22 cellular contexts compared by ENCODE assay signal in the genomic region with DNA sequence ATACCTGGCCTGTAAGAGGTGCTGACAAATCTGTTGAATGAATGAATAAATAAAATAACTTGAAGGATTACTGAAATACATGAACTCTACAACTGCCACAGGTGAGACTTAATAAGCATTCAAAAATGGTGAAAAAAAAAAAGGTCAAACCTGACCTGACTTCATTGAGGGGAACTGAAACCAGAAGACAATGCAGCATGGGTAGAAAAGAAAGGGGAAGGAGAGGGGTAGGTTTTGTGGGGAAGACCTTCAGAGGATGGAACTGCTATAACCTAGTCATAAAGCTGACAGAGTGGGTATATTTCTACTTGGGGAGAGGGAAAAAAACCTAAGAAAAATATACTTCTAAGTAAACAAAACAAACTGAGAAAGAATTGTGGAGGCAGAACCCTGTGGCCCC. TPM values are rescaled to one million over a fixed set of nuclear protein-coding genes. Genes with fewer than 3 reads are reported as not detected.
DNase-seq lines count a peak whose midpoint lies in the region; ATAC-seq and TF ChIP-seq lines count a peak whose summit lies in the region.
"Had no signal": no experiment of that assay in that cellular context is flagged by ENCODE, and none has a peak within 500 bp of the region (broad histone marks: within the 10 kb centered on the region; RNA-seq: fewer than 3 reads in every experiment).

No MANE protein-coding gene starts in this region.

- H3K27me3 ChIP-seq in naive thymus-derived CD4-positive, alpha-beta T cell (ENCODE audit: control insufficient read depth in 2 of 2, insufficient read depth in 2 of 2, low read length in 2 of 2): no peaks in the 10 kb centered on the region
- H3K27me3 ChIP-seq: BLaER1 treated with 17β-estradiol and CSF1 and Interleukin-3, amounts not matched to agents 10 nM and 100 nM; gastroesophageal sphincter; right atrium auricular region; upper lobe of left lung had no signal

- H3K9me3 Mint-ChIP-seq in activated CD8-positive, alpha-beta T cell treated with anti-CD3 and anti-CD28 coated beads, Interleukin-2, amount 10 ng/mL, durations not matched to agents 7 days and 5 days (ENCODE audit: insufficient read depth): no peaks in the 10 kb centered on the region
- H3K9me3 Mint-ChIP-seq in activated CD8-positive, alpha-beta T cell treated with anti-CD3 and anti-CD28 coated beads for 36 hours: no peaks in the 10 kb centered on the region
- H3K9me3 Mint-ChIP-seq in IgD-negative memory B cell: peaks cover 2 to 4% (median 3%) of the 10 kb centered on the region in 3 donors
- no peaks in the 10 kb centered on the region for H3K9me3 Mint-ChIP-seq in stimulated activated naive B cell treated with anti-CD40 and anti-IgM and Interleukin-4, amounts not matched to agents 10 μg/mL and 1 μg/mL and 100 μg/mL, for 72 hours
- peaks cover 0 to 5% (median 0%) of the 10 kb centered on the region in 11 donors for H3K9me3 Mint-ChIP-seq in naive thymus-derived CD4-positive, alpha-beta T cell
- H3K9me3 Mint-ChIP-seq: activated T-helper 1 cell treated with anti-CD3 and anti-CD28 coated beads, Interleukin-12 subunit alpha, Interleukin-12 subunit beta, Interleukin-2, Interleukin-4 antibody, amounts not matched to agents 30 ng/mL and 10 ng/mL and 1 ng/mL, durations not matched to agents 14 hours and 24 hours and 36 hours; stimulated activated naive CD8-positive, alpha-beta T cell treated with anti-CD3 and anti-CD28 coated beads, Interleukin-15, Interleukin-2, amounts not matched to agents 100 ng/mL and 50 ng/mL, for 24 hours; T-cell had no signal

- no peaks in the 10 kb centered on the region for H3K9me3 ChIP-seq in naive thymus-derived CD4-positive, alpha-beta T cell (ENCODE audit: control insufficient read depth in 2 of 3, low read length in 3 of 3)
- H3K9me3 ChIP-seq in T-helper 17 cell (ENCODE audit: control insufficient read depth, low read length, poor library complexity, severe bottlenecking): no peaks in the 10 kb centered on the region
- H3K9me3 ChIP-seq: BLaER1 treated with 17β-estradiol and CSF1 and Interleukin-3, amounts not matched to agents 10 nM and 100 nM; gastroesophageal sphincter; right atrium auricular region; upper lobe of left lung had no signal

- intact Hi-C loops in activated CD8-positive, alpha-beta T cell treated with anti-CD3 and anti-CD28 coated beads for 36 hours (cut with micrococcal nuclease): no loop called here
- intact Hi-C loops in naive thymus-derived CD4-positive, alpha-beta T cell (cut with micrococcal nuclease): no loop called here

- CTCF ChIA-PET in activated CD8-positive, alpha-beta T cell treated with anti-CD3 and anti-CD28 coated beads, Interleukin-2, amount 10 ng/mL, durations not matched to agents 7 days and 5 days (lab: Charles Lee): no interaction called here
- CTCF ChIA-PET in activated CD8-positive, alpha-beta T cell treated with anti-CD3 and anti-CD28 coated beads for 36 hours (lab: Charles Lee): interaction anchor here (0.7 kb wide), 1 partner anchor 148 kb away, joined by 3 read pairs; no protein-coding TSS in a partner anchor
- CTCF ChIA-PET in naive thymus-derived CD4-positive, alpha-beta T cell (lab: Charles Lee): no interaction called here

- POLR2A ChIA-PET in activated CD8-positive, alpha-beta T cell treated with anti-CD3 and anti-CD28 coated beads, Interleukin-2, amount 10 ng/mL, durations not matched to agents 7 days and 5 days (lab: Charles Lee): no interaction called here
- POLR2A ChIA-PET in activated CD8-positive, alpha-beta T cell treated with anti-CD3 and anti-CD28 coated beads for 36 hours (lab: Charles Lee): no interaction called here
- POLR2A ChIA-PET in naive thymus-derived CD4-positive, alpha-beta T cell (lab: Charles Lee): no interaction called here

- no peak overlapping the region for H3K27ac ChIP-seq in naive thymus-derived CD4-positive, alpha-beta T cell (ENCODE audit: low read depth, low read length)
- H3K27ac ChIP-seq: 22Rv1; BLaER1 treated with 17β-estradiol and CSF1 and Interleukin-3, amounts not matched to agents 10 nM and 100 nM; dorsolateral prefrontal cortex; gastroesophageal sphincter; right atrium auricular region; upper lobe of left lung; WERI-Rb-1 had no signal

- no peak overlapping the region for H3K4me3 ChIP-seq in naive thymus-derived CD4-positive, alpha-beta T cell (ENCODE audit: low read length)
- H3K4me3 ChIP-seq: BLaER1 treated with 17β-estradiol and CSF1 and Interleukin-3, amounts not matched to agents 10 nM and 100 nM; dorsolateral prefrontal cortex; gastroesophageal sphincter; right atrium auricular region; upper lobe of left lung had no signal

- no peaks in the 10 kb centered on the region for H3K4me1 ChIP-seq in naive thymus-derived CD4-positive, alpha-beta T cell (ENCODE audit: control insufficient read depth in 2 of 2, insufficient read depth in 2 of 2, low read length in 2 of 2)
- H3K4me1 ChIP-seq: gastroesophageal sphincter, right atrium auricular region, upper lobe of left lung had no signal

- H3K27ac Mint-ChIP-seq in activated CD8-positive, alpha-beta T cell treated with anti-CD3 and anti-CD28 coated beads, Interleukin-2, amount 10 ng/mL, durations not matched to agents 7 days and 5 days: peak overlapping the region; percentile 45
- no peak overlapping the region for H3K27ac Mint-ChIP-seq in activated CD8-positive, alpha-beta T cell treated with anti-CD3 and anti-CD28 coated beads for 36 hours
- peak overlapping the region in 2 of 3 donors; percentile 35 to 65 for H3K27ac Mint-ChIP-seq in IgD-negative memory B cell
- peak overlapping the region; percentile 1 for H3K27ac Mint-ChIP-seq in stimulated activated naive B cell treated with anti-CD40 and anti-IgM and Interleukin-4, amounts not matched to agents 10 μg/mL and 1 μg/mL and 100 μg/mL, for 72 hours
- no peak overlapping the region for H3K27ac Mint-ChIP-seq in naive thymus-derived CD4-positive, alpha-beta T cell
- H3K27ac Mint-ChIP-seq in T-helper 17 cell: no peak overlapping the region
- H3K27ac Mint-ChIP-seq: activated T-helper 1 cell treated with anti-CD3 and anti-CD28 coated beads, Interleukin-12 subunit alpha, Interleukin-12 subunit beta, Interleukin-2, Interleukin-4 antibody, amounts not matched to agents 30 ng/mL and 10 ng/mL and 1 ng/mL, durations not matched to agents 14 hours and 24 hours and 36 hours; stimulated activated naive CD8-positive, alpha-beta T cell treated with anti-CD3 and anti-CD28 coated beads, Interleukin-15, Interleukin-2, amounts not matched to agents 100 ng/mL and 50 ng/mL, for 24 hours; T-cell had no signal

- TF ChIP-seq CTCF in activated CD8-positive, alpha-beta T cell treated with anti-CD3 and anti-CD28 coated beads for 36 hours (IDR thresholded peaks at IDR 0.05): no peak

- no peak for DNase-seq in activated CD8-positive, alpha-beta T cell treated with anti-CD3 and anti-CD28 coated beads, Interleukin-2, amount 10 ng/mL, durations not matched to agents 7 days and 5 days
- DNase-seq in activated CD8-positive, alpha-beta T cell treated with anti-CD3 and anti-CD28 coated beads for 36 hours: no peak
- peak; percentile 5 for DNase-seq in stimulated activated naive B cell treated with anti-CD40 and anti-IgM and Interleukin-4, amounts not matched to agents 10 μg/mL and 1 μg/mL and 100 μg/mL, for 72 hours
- no peak for DNase-seq in naive thymus-derived CD4-positive, alpha-beta T cell
- no peak for DNase-seq in T-helper 17 cell
- DNase-seq: dorsolateral prefrontal cortex, GF-D8, NCI-H1694, T-cell, upper lobe of left lung, WERI-Rb-1 had no signal

- no peaks in the 10 kb centered on the region for H3K36me3 Mint-ChIP-seq in activated CD8-positive, alpha-beta T cell treated with anti-CD3 and anti-CD28 coated beads, Interleukin-2, amount 10 ng/mL, durations not matched to agents 7 days and 5 days (ENCODE audit: low read depth)
- H3K36me3 Mint-ChIP-seq in activated CD8-positive, alpha-beta T cell treated with anti-CD3 and anti-CD28 coated beads for 36 hours (ENCODE audit: low read depth): no peaks in the 10 kb centered on the region
- H3K36me3 Mint-ChIP-seq in IgD-negative memory B cell: no peaks in the 10 kb centered on the region
- H3K36me3 Mint-ChIP-seq in stimulated activated naive B cell treated with anti-CD40 and anti-IgM and Interleukin-4, amounts not matched to agents 10 μg/mL and 1 μg/mL and 100 μg/mL, for 72 hours: no peaks in the 10 kb centered on the region
- peaks cover 0 to 6% (median 0%) of the 10 kb centered on the region in 5 donors for H3K36me3 Mint-ChIP-seq in naive thymus-derived CD4-positive, alpha-beta T cell
- no peaks in the 10 kb centered on the region for H3K36me3 Mint-ChIP-seq in T-helper 17 cell (ENCODE audit: low read depth)
- H3K36me3 Mint-ChIP-seq: T-cell had no signal

- H3K4me1 Mint-ChIP-seq in activated CD8-positive, alpha-beta T cell treated with anti-CD3 and anti-CD28 coated beads, Interleukin-2, amount 10 ng/mL, durations not matched to agents 7 days and 5 days (ENCODE audit: low read depth): peaks cover 32% of the 10 kb centered on the region
- H3K4me1 Mint-ChIP-seq in activated CD8-positive, alpha-beta T cell treated with anti-CD3 and anti-CD28 coated beads for 36 hours (ENCODE audit: low read depth): no peaks in the 10 kb centered on the region
- H3K4me1 Mint-ChIP-seq in IgD-negative memory B cell: peaks cover 0 to 6% (median 5%) of the 10 kb centered on the region in 3 donors
- peaks cover 9 to 26% of the 10 kb centered on the region in 2 donors for H3K4me1 Mint-ChIP-seq in stimulated activated naive B cell treated with anti-CD40 and anti-IgM and Interleukin-4, amounts not matched to agents 10 μg/mL and 1 μg/mL and 100 μg/mL, for 72 hours
- peaks cover 0 to 3% (median 0%) of the 10 kb centered on the region in 7 donors for H3K4me1 Mint-ChIP-seq in naive thymus-derived CD4-positive, alpha-beta T cell
- no peaks in the 10 kb centered on the region for H3K4me1 Mint-ChIP-seq in T-helper 17 cell
- H3K4me1 Mint-ChIP-seq: T-cell had no signal

- no peaks in the 10 kb centered on the region for H3K36me3 ChIP-seq in naive thymus-derived CD4-positive, alpha-beta T cell (ENCODE audit: control insufficient read depth in 2 of 3, insufficient read depth in 3 of 3, low read length in 3 of 3)
- H3K36me3 ChIP-seq: BLaER1 treated with 17β-estradiol and CSF1 and Interleukin-3, amounts not matched to agents 10 nM and 100 nM; gastroesophageal sphincter; right atrium auricular region; upper lobe of left lung; WERI-Rb-1 had no signal

- ATAC-seq in activated CD8-positive, alpha-beta T cell treated with anti-CD3 and anti-CD28 coated beads, Interleukin-2, amount 10 ng/mL, durations not matched to agents 7 days and 5 days: no peak
- ATAC-seq in activated CD8-positive, alpha-beta T cell treated with anti-CD3 and anti-CD28 coated beads for 36 hours: no peak
- ATAC-seq in HG02759 (IDR thresholded peaks at IDR 0.05; ENCODE audit: unreplicated experiment) (peak; percentile 54), T-helper 17 cell (no peak), esophagus mucosa (no peak)
- peak; percentile 98 to 99 for ATAC-seq in stimulated activated naive B cell treated with anti-CD40 and anti-IgM and Interleukin-4, amounts not matched to agents 10 μg/mL and 1 μg/mL and 100 μg/mL, for 72 hours (replicated peaks)
- no peak for ATAC-seq in naive thymus-derived CD4-positive, alpha-beta T cell
- ATAC-seq: gastroesophageal sphincter, left lobe of liver, Right ventricle myocardium inferior, T-cell had no signal

- no peak overlapping the region for H3K4me3 Mint-ChIP-seq in activated CD8-positive, alpha-beta T cell treated with anti-CD3 and anti-CD28 coated beads, Interleukin-2, amount 10 ng/mL, durations not matched to agents 7 days and 5 days
- H3K4me3 Mint-ChIP-seq in activated CD8-positive, alpha-beta T cell treated with anti-CD3 and anti-CD28 coated beads for 36 hours: no peak overlapping the region
- H3K4me3 Mint-ChIP-seq in IgD-negative memory B cell: no peak overlapping the region
- H3K4me3 Mint-ChIP-seq in stimulated activated naive B cell treated with anti-CD40 and anti-IgM and Interleukin-4, amounts not matched to agents 10 μg/mL and 1 μg/mL and 100 μg/mL, for 72 hours: no peak overlapping the region
- H3K4me3 Mint-ChIP-seq in naive thymus-derived CD4-positive, alpha-beta T cell: no peak overlapping the region
- no peak overlapping the region for H3K4me3 Mint-ChIP-seq in T-helper 17 cell
- H3K4me3 Mint-ChIP-seq: activated T-helper 1 cell treated with anti-CD3 and anti-CD28 coated beads, Interleukin-12 subunit alpha, Interleukin-12 subunit beta, Interleukin-2, Interleukin-4 antibody, amounts not matched to agents 30 ng/mL and 10 ng/mL and 1 ng/mL, durations not matched to agents 14 hours and 24 hours and 36 hours; stimulated activated naive CD8-positive, alpha-beta T cell treated with anti-CD3 and anti-CD28 coated beads, Interleukin-15, Interleukin-2, amounts not matched to agents 100 ng/mL and 50 ng/mL, for 24 hours; T-cell had no signal

- peaks cover 21% of the 10 kb centered on the region for H3K27me3 Mint-ChIP-seq in activated CD8-positive, alpha-beta T cell treated with anti-CD3 and anti-CD28 coated beads, Interleukin-2, amount 10 ng/mL, durations not matched to agents 7 days and 5 days (ENCODE audit: low read depth)
- peaks cover 5% of the 10 kb centered on the region for H3K27me3 Mint-ChIP-seq in activated CD8-positive, alpha-beta T cell treated with anti-CD3 and anti-CD28 coated beads for 36 hours
- H3K27me3 Mint-ChIP-seq in IgD-negative memory B cell: no peaks in the 10 kb centered on the region
- H3K27me3 Mint-ChIP-seq in stimulated activated naive B cell treated with anti-CD40 and anti-IgM and Interleukin-4, amounts not matched to agents 10 μg/mL and 1 μg/mL and 100 μg/mL, for 72 hours: peaks cover 0 to 5% of the 10 kb centered on the region in 2 donors
- H3K27me3 Mint-ChIP-seq in naive thymus-derived CD4-positive, alpha-beta T cell: peaks cover 2 to 12% (median 7%) of the 10 kb centered on the region in 5 donors
- no peaks in the 10 kb centered on the region for H3K27me3 Mint-ChIP-seq in T-helper 17 cell
- H3K27me3 Mint-ChIP-seq: stimulated activated naive CD8-positive, alpha-beta T cell treated with anti-CD3 and anti-CD28 coated beads, Interleukin-15, Interleukin-2, amounts not matched to agents 100 ng/mL and 50 ng/mL, for 24 hours had no signal

RNA-seq across cellular contexts. Expression of a gene that starts 56.6 kb away (rescaled TPM):
- not detected for total RNA-seq in activated CD8-positive, alpha-beta T cell treated with anti-CD3 and anti-CD28 coated beads, Interleukin-2, amount 10 ng/mL, durations not matched to agents 7 days and 5 days
- not detected for total RNA-seq in activated CD8-positive, alpha-beta T cell treated with anti-CD3 and anti-CD28 coated beads for 36 hours
- not detected for polyA plus RNA-seq in IgD-negative memory B cell
- total RNA-seq in naive thymus-derived CD4-positive, alpha-beta T cell: not detected
- under 1 TPM in 1 of 2 donors, not detected in 1; 0.12 TPM for polyA plus RNA-seq in naive thymus-derived CD4-positive, alpha-beta T cell
- total RNA-seq in T-helper 17 cell (not detected), esophagus mucosa (8.1 TPM)
- total RNA-seq: activated T-helper 1 cell treated with anti-CD3 and anti-CD28 coated beads, Interleukin-12 subunit alpha, Interleukin-12 subunit beta, Interleukin-2, Interleukin-4 antibody, amounts not matched to agents 30 ng/mL and 10 ng/mL and 1 ng/mL, durations not matched to agents 14 hours and 24 hours and 36 hours had no signal

Comparison
In these comparisons a context has a peak if more than half of its experiments do, and no peak if none do; other contexts are left out.
1. H3K27ac Mint-ChIP-seq: peak in activated CD8-positive, alpha-beta T cell treated with anti-CD3 and anti-CD28 coated beads, Interleukin-2, amount 10 ng/mL, durations not matched to agents 7 days and 5 days (single experiment), IgD-negative memory B cell (2 of 3) and stimulated activated naive B cell treated with anti-CD40 and anti-IgM and Interleukin-4, amounts not matched to agents 10 μg/mL and 1 μg/mL and 100 μg/mL, for 72 hours (single experiment); none in activated CD8-positive, alpha-beta T cell treated with anti-CD3 and anti-CD28 coated beads for 36 hours (single experiment), naive thymus-derived CD4-positive, alpha-beta T cell (0 of 9) and T-helper 17 cell (single experiment).
2. ATAC-seq: peak in HG02759 (single experiment) and stimulated activated naive B cell treated with anti-CD40 and anti-IgM and Interleukin-4, amounts not matched to agents 10 μg/mL and 1 μg/mL and 100 μg/mL, for 72 hours (2 of 2); none in activated CD8-positive, alpha-beta T cell treated with anti-CD3 and anti-CD28 coated beads, Interleukin-2, amount 10 ng/mL, durations not matched to agents 7 days and 5 days (single experiment), activated CD8-positive, alpha-beta T cell treated with anti-CD3 and anti-CD28 coated beads for 36 hours (single experiment), naive thymus-derived CD4-positive, alpha-beta T cell (single experiment), T-helper 17 cell (single experiment) and esophagus mucosa (single experiment).